ENCODE assay signal across 33 cellular contexts in the genomic region with DNA sequence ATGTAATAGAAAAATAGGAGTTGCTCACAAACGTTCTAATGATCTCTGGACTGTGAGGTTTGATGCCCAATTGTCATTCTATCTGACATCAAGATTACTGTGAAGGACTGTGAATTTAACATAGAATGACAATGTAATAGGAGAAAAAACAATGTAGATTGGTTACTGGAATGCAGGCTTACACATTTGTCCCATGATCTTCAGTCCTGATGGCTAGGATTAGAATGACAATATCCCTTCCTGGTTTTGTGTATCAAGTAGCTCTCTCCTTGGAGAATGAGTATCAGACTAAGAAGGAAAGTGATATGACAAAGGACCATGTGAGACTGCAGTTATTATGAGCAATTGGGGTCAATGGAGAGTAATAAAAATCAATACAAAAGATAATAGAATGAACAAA.
"Had no signal": no experiment of that assay in that cellular context is flagged by ENCODE, and none has a peak within 500 bp of the region (broad histone marks: within the 10 kb centered on the region; RNA-seq: fewer than 3 reads in every experiment).

No MANE protein-coding gene starts in this region.

- H3K4me1 Mint-ChIP-seq: activated CD4-positive, alpha-beta memory T cell treated with anti-CD3 and anti-CD28 coated beads, Interleukin-2, amount 10 ng/mL, durations not matched to agents 7 days and 5 days; activated CD4-positive, alpha-beta T cell treated with anti-CD3 and anti-CD28 coated beads for 36 hours; activated CD4-positive, alpha-beta T cell treated with anti-CD3 and anti-CD28 coated beads, Interleukin-2, amount 10 ng/mL, durations not matched to agents 7 days and 5 days; activated CD8-positive, alpha-beta memory T cell treated with anti-CD3 and anti-CD28 coated beads, Interleukin-2, amount 10 ng/mL, durations not matched to agents 7 days and 5 days; activated naive CD4-positive, alpha-beta T cell treated with anti-CD3 and anti-CD28 coated beads, Interleukin-2, amount 10 ng/mL, durations not matched to agents 7 days and 5 days; activated naive CD4-positive, alpha-beta T cell treated with anti-CD3 and anti-CD28 coated beads, Interleukin-2, amount 50 U/mL, for 24 hours; activated naive CD8-positive, alpha-beta T cell treated with anti-CD3 and anti-CD28 coated beads, Interleukin-2, amount 10 ng/mL, durations not matched to agents 7 days and 5 days; activated naive CD8-positive, alpha-beta T cell treated with anti-CD3 and anti-CD28 coated beads, Interleukin-2, amount 50 U/mL, for 24 hours; brain; central memory CD8-positive, alpha-beta T cell; T-helper 17 cell had no signal

- H3K9me3 ChIP-seq: ascending aorta had no signal

- H3K27ac ChIP-seq: ascending aorta, cardiac muscle cell, VCaP had no signal

- H3K9me3 Mint-ChIP-seq: activated naive CD4-positive, alpha-beta T cell treated with anti-CD3 and anti-CD28 coated beads, Interleukin-2, amount 50 U/mL, for 24 hours; activated naive CD8-positive, alpha-beta T cell treated with anti-CD3 and anti-CD28 coated beads, Interleukin-2, amount 10 ng/mL, durations not matched to agents 7 days and 5 days; brain had no signal

- H3K27me3 Mint-ChIP-seq: activated CD4-positive, alpha-beta memory T cell treated with anti-CD3 and anti-CD28 coated beads, Interleukin-2, amount 10 ng/mL, durations not matched to agents 7 days and 5 days; activated CD4-positive, alpha-beta T cell treated with anti-CD3 and anti-CD28 coated beads for 36 hours; activated CD4-positive, alpha-beta T cell treated with anti-CD3 and anti-CD28 coated beads, Interleukin-2, amount 10 ng/mL, durations not matched to agents 7 days and 5 days; activated CD8-positive, alpha-beta memory T cell treated with anti-CD3 and anti-CD28 coated beads, Interleukin-2, amount 10 ng/mL, durations not matched to agents 7 days and 5 days; activated naive CD4-positive, alpha-beta T cell treated with anti-CD3 and anti-CD28 coated beads, Interleukin-2, amount 10 ng/mL, durations not matched to agents 7 days and 5 days; activated naive CD4-positive, alpha-beta T cell treated with anti-CD3 and anti-CD28 coated beads, Interleukin-2, amount 50 U/mL, for 24 hours; activated naive CD8-positive, alpha-beta T cell; activated naive CD8-positive, alpha-beta T cell treated with anti-CD3 and anti-CD28 coated beads, Interleukin-2, amount 50 U/mL, for 24 hours; activated T-cell treated with anti-CD3 and anti-CD28 coated beads, Interleukin-2, amount 50 U/mL, for 24 hours; brain; central memory CD8-positive, alpha-beta T cell; T-helper 17 cell had no signal

- H3K4me3 ChIP-seq: ascending aorta, cardiac muscle cell had no signal

- ATAC-seq: activated CD4-positive, alpha-beta T cell treated with anti-CD3 and anti-CD28 coated beads for 36 hours; activated CD4-positive, CD25-positive, alpha-beta regulatory T cell treated with anti-CD3 and anti-CD28 coated beads, Interleukin-2, amount 50 U/mL, for 24 hours; activated CD8-positive, alpha-beta memory T cell treated with anti-CD3 and anti-CD28 coated beads, Interleukin-2, amount 10 ng/mL, durations not matched to agents 7 days and 5 days; activated CD8-positive, alpha-beta T cell treated with anti-CD3 and anti-CD28 coated beads, Interleukin-2, amount 10 ng/mL, durations not matched to agents 7 days and 5 days; activated naive CD8-positive, alpha-beta T cell treated with anti-CD3 and anti-CD28 coated beads, Interleukin-2, amount 50 U/mL, for 24 hours; T-helper 17 cell had no signal

- H3K36me3 ChIP-seq: ascending aorta, cardiac muscle cell had no signal

- H3K4me1 ChIP-seq: ascending aorta had no signal

- DNase-seq: activated CD4-positive, alpha-beta memory T cell treated with anti-CD3 and anti-CD28 coated beads, Interleukin-2, amount 10 ng/mL, durations not matched to agents 7 days and 5 days; activated CD4-positive, alpha-beta T cell treated with anti-CD3 and anti-CD28 coated beads for 1 hour; activated CD4-positive, alpha-beta T cell treated with anti-CD3 and anti-CD28 coated beads for 36 hours; activated CD4-positive, alpha-beta T cell treated with anti-CD3 and anti-CD28 coated beads for 48 hours; activated CD4-positive, alpha-beta T cell treated with anti-CD3 and anti-CD28 coated beads, Interleukin-2, amount 10 ng/mL, durations not matched to agents 7 days and 5 days; activated CD4-positive, alpha-beta T cell treated with anti-CD3 and anti-CD28 coated beads, Interleukin-2, amount 50 U/mL, for 48 hours; activated CD4-positive, CD25-positive, alpha-beta regulatory T cell; activated CD8-positive, alpha-beta memory T cell treated with anti-CD3 and anti-CD28 coated beads for 24 hours; activated CD8-positive, alpha-beta memory T cell treated with anti-CD3 and anti-CD28 coated beads, Interleukin-2, amount 10 ng/mL, durations not matched to agents 7 days and 5 days; activated CD8-positive, alpha-beta memory T cell treated with anti-CD3 and anti-CD28 coated beads, Interleukin-2, amount 50 U/mL, for 48 hours; activated CD8-positive, alpha-beta T cell treated with anti-CD3 and anti-CD28 coated beads, Interleukin-2, amount 10 ng/mL, durations not matched to agents 7 days and 5 days; activated effector memory CD4-positive, alpha-beta T cell treated with Interleukin-2 at 50 U/mL for 16 hours; activated gamma-delta T cell; activated naive CD4-positive, alpha-beta T cell treated with anti-CD3 and anti-CD28 coated beads, Interleukin-2, amount 10 ng/mL, durations not matched to agents 7 days and 5 days; activated naive CD4-positive, alpha-beta T cell treated with Interleukin-2 at 50 U/mL for 16 hours; activated naive CD8-positive, alpha-beta T cell treated with anti-CD3 and anti-CD28 coated beads, Interleukin-2, amount 10 ng/mL, durations not matched to agents 7 days and 5 days; activated naive CD8-positive, alpha-beta T cell treated with anti-CD3 and anti-CD28 coated beads, Interleukin-2, amount 50 U/mL, for 24 hours; activated T-cell treated with anti-CD3 and anti-CD28 coated beads, Interleukin-2, amount 50 U/mL, for 24 hours; activated T-cell treated with anti-CD3 and anti-CD28 coated beads, Interleukin-2, amount 50 U/mL, for 48 hours; amygdala; anterior cingulate cortex; caudate nucleus; cerebellar nuclear complex; T-helper 17 cell had no signal

- H3K4me3 Mint-ChIP-seq: activated CD4-positive, alpha-beta memory T cell treated with anti-CD3 and anti-CD28 coated beads, Interleukin-2, amount 10 ng/mL, durations not matched to agents 7 days and 5 days; activated CD4-positive, alpha-beta T cell treated with anti-CD3 and anti-CD28 coated beads for 36 hours; activated CD4-positive, alpha-beta T cell treated with anti-CD3 and anti-CD28 coated beads, Interleukin-2, amount 10 ng/mL, durations not matched to agents 7 days and 5 days; activated CD8-positive, alpha-beta memory T cell treated with anti-CD3 and anti-CD28 coated beads, Interleukin-2, amount 10 ng/mL, durations not matched to agents 7 days and 5 days; activated CD8-positive, alpha-beta T cell treated with anti-CD3 and anti-CD28 coated beads, Interleukin-2, amount 10 ng/mL, durations not matched to agents 7 days and 5 days; activated naive CD4-positive, alpha-beta T cell treated with anti-CD3 and anti-CD28 coated beads, Interleukin-2, amount 10 ng/mL, durations not matched to agents 7 days and 5 days; activated naive CD4-positive, alpha-beta T cell treated with anti-CD3 and anti-CD28 coated beads, Interleukin-2, amount 50 U/mL, for 24 hours; activated naive CD8-positive, alpha-beta T cell; activated naive CD8-positive, alpha-beta T cell treated with anti-CD3 and anti-CD28 coated beads, Interleukin-2, amount 10 ng/mL, durations not matched to agents 7 days and 5 days; activated naive CD8-positive, alpha-beta T cell treated with anti-CD3 and anti-CD28 coated beads, Interleukin-2, amount 50 U/mL, for 24 hours; activated T-cell treated with anti-CD3 and anti-CD28 coated beads, Interleukin-2, amount 50 U/mL, for 24 hours; brain; central memory CD8-positive, alpha-beta T cell; T-helper 17 cell had no signal

- H3K27ac Mint-ChIP-seq: activated CD4-positive, alpha-beta memory T cell treated with anti-CD3 and anti-CD28 coated beads, Interleukin-2, amount 10 ng/mL, durations not matched to agents 7 days and 5 days; activated CD4-positive, alpha-beta T cell treated with anti-CD3 and anti-CD28 coated beads for 36 hours; activated CD4-positive, alpha-beta T cell treated with anti-CD3 and anti-CD28 coated beads, Interleukin-2, amount 10 ng/mL, durations not matched to agents 7 days and 5 days; activated CD8-positive, alpha-beta memory T cell treated with anti-CD3 and anti-CD28 coated beads, Interleukin-2, amount 10 ng/mL, durations not matched to agents 7 days and 5 days; activated CD8-positive, alpha-beta T cell treated with anti-CD3 and anti-CD28 coated beads, Interleukin-2, amount 10 ng/mL, durations not matched to agents 7 days and 5 days; activated naive CD4-positive, alpha-beta T cell treated with anti-CD3 and anti-CD28 coated beads, Interleukin-2, amount 10 ng/mL, durations not matched to agents 7 days and 5 days; activated naive CD4-positive, alpha-beta T cell treated with anti-CD3 and anti-CD28 coated beads, Interleukin-2, amount 50 U/mL, for 24 hours; activated naive CD8-positive, alpha-beta T cell; activated naive CD8-positive, alpha-beta T cell treated with anti-CD3 and anti-CD28 coated beads, Interleukin-2, amount 10 ng/mL, durations not matched to agents 7 days and 5 days; activated naive CD8-positive, alpha-beta T cell treated with anti-CD3 and anti-CD28 coated beads, Interleukin-2, amount 50 U/mL, for 24 hours; activated T-cell treated with anti-CD3 and anti-CD28 coated beads, Interleukin-2, amount 50 U/mL, for 24 hours; activated T-helper 2 cell treated with anti-CD3 and anti-CD28 coated beads, Interferon-gamma antibody, Interleukin-2, Interleukin-4, amounts not matched to agents 10 μg/mL and 5 μg/mL and 100 μg/mL, durations not matched to agents 14 hours and 24 hours and 36 hours; brain; T-helper 17 cell had no signal

- H3K27me3 ChIP-seq: ascending aorta, cardiac muscle cell had no signal

- H3K36me3 Mint-ChIP-seq: activated CD8-positive, alpha-beta memory T cell treated with anti-CD3 and anti-CD28 coated beads, Interleukin-2, amount 10 ng/mL, durations not matched to agents 7 days and 5 days; activated naive CD4-positive, alpha-beta T cell treated with anti-CD3 and anti-CD28 coated beads, Interleukin-2, amount 10 ng/mL, durations not matched to agents 7 days and 5 days; activated naive CD4-positive, alpha-beta T cell treated with anti-CD3 and anti-CD28 coated beads, Interleukin-2, amount 50 U/mL, for 24 hours; activated naive CD8-positive, alpha-beta T cell; activated naive CD8-positive, alpha-beta T cell treated with anti-CD3 and anti-CD28 coated beads, Interleukin-2, amount 10 ng/mL, durations not matched to agents 7 days and 5 days; brain had no signal
